Comparison of ENCODE assay signal across 1 cellular context in genomic region chr10:110631934-110632333, GRCh38.
TF ChIP-seq lines count a peak whose summit lies in the region.

No MANE protein-coding gene starts in this region.

TF ChIP-seq in HepG2, 621 proteins besides CTCF, POLR2A, EP300 and RAD21:
- TF ChIP-seq CREB1 (IDR thresholded peaks at IDR 0.05), result 0 out of 2 replicates have a peak, but pooled peaks have one; percentile 26
- no peak for TF ChIP-seq CREB1 (CRISPR knock-in tag; IDR thresholded peaks at IDR 0.05)
- TF ChIP-seq ZNF282 (IDR thresholded peaks at IDR 0.05; ENCODE audit: partially characterized antibody), result no peak
- TF ChIP-seq SRY (CRISPR knock-in tag; IDR thresholded peaks at IDR 0.05), result no peak
- TF ChIP-seq SNAI1 (CRISPR knock-in tag; IDR thresholded peaks at IDR 0.05; ENCODE audit: borderline replicate concordance), result no peak
- no peak for TF ChIP-seq EEA1 (CRISPR knock-in tag; IDR thresholded peaks at IDR 0.05; ENCODE audit: borderline replicate concordance)
- no peak for TF ChIP-seq ZNF780A (CRISPR knock-in tag; IDR thresholded peaks at IDR 0.05)
- TF ChIP-seq, protein P1, sequence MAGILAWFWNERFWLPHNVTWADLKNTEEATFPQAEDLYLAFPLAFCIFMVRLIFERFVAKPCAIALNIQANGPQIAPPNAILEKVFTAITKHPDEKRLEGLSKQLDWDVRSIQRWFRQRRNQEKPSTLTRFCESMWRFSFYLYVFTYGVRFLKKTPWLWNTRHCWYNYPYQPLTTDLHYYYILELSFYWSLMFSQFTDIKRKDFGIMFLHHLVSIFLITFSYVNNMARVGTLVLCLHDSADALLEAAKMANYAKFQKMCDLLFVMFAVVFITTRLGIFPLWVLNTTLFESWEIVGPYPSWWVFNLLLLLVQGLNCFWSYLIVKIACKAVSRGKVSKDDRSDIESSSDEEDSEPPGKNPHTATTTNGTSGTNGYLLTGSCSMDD (CRISPR knock-in tag; IDR thresholded peaks at IDR 0.05), result no peak
